9 cellular contexts compared by ENCODE assay signal in genomic region chr3:175940881-175941280, GRCh38.
DNase-seq lines count a peak whose midpoint lies in the region; ATAC-seq, FAIRE-seq and TF ChIP-seq lines count a peak whose summit lies in the region.
"Had no signal": no experiment of that assay in that cellular context is flagged by ENCODE, and none has a peak within 500 bp of the region (broad histone marks: within the 10 kb centered on the region; RNA-seq: fewer than 3 reads in every experiment).

No MANE protein-coding gene starts in this region.

- H3K36me3 Mint-ChIP-seq in activated T-cell treated with anti-CD3 and anti-CD28 coated beads, Interleukin-2, amount 50 U/mL, for 72 hours (ENCODE audit: insufficient read depth in 2 of 2), result peaks cover 4 to 9% of the 10 kb centered on the region in 2 donors

- H3K27ac Mint-ChIP-seq in activated T-cell treated with anti-CD3 and anti-CD28 coated beads, Interleukin-2, amount 50 U/mL, for 72 hours, result no peak overlapping the region

- peak; percentile 57 for FAIRE-seq in GM12891 (lab: Jason Lieb, UNC)
- FAIRE-seq: islet of Langerhans had no signal

- 67% methylated on average over 6 of the region's 6 CpGs for WGBS in liver

- TF ChIP-seq RAD21 in liver (IDR thresholded peaks at IDR 0.05), result peak; percentile 54 to 74

- H3K27me3 Mint-ChIP-seq in activated T-cell treated with anti-CD3 and anti-CD28 coated beads, Interleukin-2, amount 50 U/mL, for 72 hours (ENCODE audit: low read depth), result no peaks in the 10 kb centered on the region

- no peak for DNase-seq in GM12891 (ENCODE audit: insufficient read length, low spot score)
- DNase-seq in SJCRH30, result peak; percentile 14 to 40
- no peak for DNase-seq in activated T-cell treated with anti-CD3 and anti-CD28 coated beads, Interleukin-2, amount 50 U/mL, for 72 hours
- DNase-seq in NCI-H1417 treated with DMSO at 0.1 percent for 48 hours (lab: John Stamatoyannopoulos, UW), result no peak
- DNase-seq: stomach had no signal

- no peak overlapping the region for H3K9ac ChIP-seq in liver (ENCODE audit: low read depth in 1 of 2, low read length in 2 of 2)

- H3K36me3 ChIP-seq in SJCRH30 (no peaks in the 10 kb centered on the region), liver (ENCODE audit: control insufficient read depth in 4 of 4, insufficient read depth in 3 of 4, low read depth in 1 of 4, low read length in 3 of 4) (no peaks in the 10 kb centered on the region)
- H3K36me3 ChIP-seq: stomach had no signal

- peaks cover 14 to 17% of the 10 kb centered on the region in 2 donors for H3K9me3 Mint-ChIP-seq in activated T-cell treated with anti-CD3 and anti-CD28 coated beads, Interleukin-2, amount 50 U/mL, for 72 hours

- no peaks in the 10 kb centered on the region for H3K4me1 Mint-ChIP-seq in activated T-cell treated with anti-CD3 and anti-CD28 coated beads, Interleukin-2, amount 50 U/mL, for 72 hours (ENCODE audit: low read depth)

- no peaks in the 10 kb centered on the region for H3K27me3 ChIP-seq in SJCRH30
- no peaks in the 10 kb centered on the region for H3K27me3 ChIP-seq in liver (ENCODE audit: control insufficient read depth in 4 of 4, insufficient read depth in 4 of 4, low read length in 3 of 4)
- H3K27me3 ChIP-seq: stomach had no signal

- ATAC-seq in HG02885 (IDR thresholded peaks at IDR 0.05; ENCODE audit: poor library complexity, unreplicated experiment) (peak; percentile 36), GM21447 (IDR thresholded peaks at IDR 0.05; ENCODE audit: unreplicated experiment) (no peak)
- no peak for ATAC-seq in activated T-cell treated with anti-CD3 and anti-CD28 coated beads, Interleukin-2, amount 50 U/mL, for 72 hours (replicated peaks in 1 of 2)

- no peak for TF ChIP-seq POLR2A in GM12891 (IDR thresholded peaks at IDR 0.05; ENCODE audit: low read depth, low read length)

- TF ChIP-seq CTCF in liver (IDR thresholded peaks at IDR 0.05; ENCODE audit: low read depth, low read length, missing input control), result peak; percentile 55

- no peaks in the 10 kb centered on the region for H3K4me1 ChIP-seq in SJCRH30
- H3K4me1 ChIP-seq in liver (ENCODE audit: control insufficient read depth in 4 of 4, insufficient read depth in 4 of 4, low read length in 3 of 4), result peaks cover 0 to 4% (median 2%) of the 10 kb centered on the region in 4 donors
- H3K4me1 ChIP-seq: stomach had no signal

- H3K9me3 ChIP-seq in SJCRH30 (replicated peaks) (peaks cover 5% of the 10 kb centered on the region; the same call in 1 of the 2 replicates), liver (ENCODE audit: control insufficient read depth in 4 of 4, low read length in 3 of 4) (peaks cover 0 to 3% (median 0%) of the 10 kb centered on the region in 4 donors)

- no peak overlapping the region for H3K27ac ChIP-seq in SJCRH30
- no peak overlapping the region for H3K27ac ChIP-seq in liver (ENCODE audit: low read depth in 1 of 2, low read length in 2 of 2)
- H3K27ac ChIP-seq: stomach had no signal

- no peak overlapping the region for H3K4me3 Mint-ChIP-seq in activated T-cell treated with anti-CD3 and anti-CD28 coated beads, Interleukin-2, amount 50 U/mL, for 72 hours

- H3K4me3 ChIP-seq in SJCRH30 (no peak overlapping the region), liver (ENCODE audit: low read depth in 1 of 3, low read length in 3 of 3) (no peak overlapping the region)
- H3K4me3 ChIP-seq: stomach had no signal

TF ChIP-seq in GM12891, 5 proteins besides CTCF, POLR2A, EP300 and RAD21:
- TF ChIP-seq TAF1 (IDR thresholded peaks at IDR 0.05; ENCODE audit: low read depth, low read length) (no peak), SPI1 (IDR thresholded peaks at IDR 0.05; ENCODE audit: low read depth, low read length) (no peak)

TF ChIP-seq in liver, 16 proteins besides CTCF, POLR2A, EP300 and RAD21:
- TF ChIP-seq REST (IDR thresholded peaks at IDR 0.05), result no peak
- no peak for TF ChIP-seq JUND (IDR thresholded peaks at IDR 0.05)
- peak in 1 of 2 donors; percentile 24 for TF ChIP-seq HNF4A (conservative IDR thresholded peaks at IDR 0.05)
TF ChIP-seq in liver: peak in this region for 1.

Comparison
In these comparisons a context has a peak if more than half of its experiments do, and no peak if none do; other contexts are left out.
1. DNase-seq: peak in SJCRH30 (2 of 2); none in GM12891 (single experiment), activated T-cell treated with anti-CD3 and anti-CD28 coated beads, Interleukin-2, amount 50 U/mL, for 72 hours (0 of 2) and NCI-H1417 treated with DMSO at 0.1 percent for 48 hours (single experiment).